35 cellular contexts compared by ENCODE assay signal in the genomic region with DNA sequence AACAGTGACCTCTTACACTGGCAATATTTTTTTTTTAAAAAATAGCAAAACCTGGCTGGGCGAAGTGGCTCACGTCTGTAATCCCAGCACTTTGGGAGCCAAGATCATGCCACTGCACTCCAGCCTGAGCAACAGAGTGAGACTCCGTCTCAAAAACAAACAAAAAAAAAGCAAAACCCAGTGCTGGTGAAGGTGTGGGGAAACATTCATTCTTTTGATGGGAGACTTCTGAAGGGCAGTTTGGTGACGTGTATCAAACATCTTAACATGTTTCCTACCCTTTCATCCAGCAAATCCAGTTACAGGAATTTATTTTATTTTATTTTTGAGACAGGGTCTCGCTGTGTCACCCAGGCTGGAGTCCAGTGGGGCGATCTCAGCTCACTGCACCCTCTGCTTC.
"Had no signal": no experiment of that assay in that cellular context is flagged by ENCODE, and none has a peak within 500 bp of the region (broad histone marks: within the 10 kb centered on the region; RNA-seq: fewer than 3 reads in every experiment).

No MANE protein-coding gene starts in this region.

- H3K4me3 ChIP-seq: MG63 had no signal

- H3K36me3 ChIP-seq: MG63 had no signal

- H3K27me3 ChIP-seq: MG63 had no signal

- H3K9me3 ChIP-seq: MG63 had no signal

- DNase-seq: Karpas-422, Kasumi-1, MG63, MM.1S, MV-4-11, NCI-H1048, NCI-H1092, NCI-H1092 treated with DMSO at 0.1 percent for 48 hours, NCI-H1105, NCI-H1105 treated with DMSO at 0.1 percent for 48 hours, NCI-H1417, NCI-H1417 treated with DMSO at 0.1 percent for 48 hours, NCI-H1436, NCI-H1436 treated with DMSO at 0.1 percent for 48 hours, NCI-H146, NCI-H1694, NCI-H1694 treated with DMSO at 0.1 percent for 48 hours, NCI-H187, NCI-H187 treated with DMSO at 0.1 percent for 48 hours, NCI-H1930, NCI-H2029, NCI-H2029 treated with DMSO at 0.1 percent for 48 hours, NCI-H2081, NCI-H2081 treated with DMSO at 0.1 percent for 48 hours, NCI-H2107, NCI-H2171, NCI-H2171 treated with DMSO at 0.1 percent for 48 hours, NCI-H2227 treated with DMSO at 0.1 percent for 48 hours, NCI-H226, NCI-H345, NCI-H446, NCI-H446 treated with DMSO at 0.1 percent for 48 hours, NCI-H510A treated with DMSO at 0.1 percent for 48 hours, NCI-H524, NCI-H524 treated with DMSO at 0.1 percent for 48 hours had no signal
